1 cellular context compared by ENCODE assay signal in genomic region chr1:44030606-44031050, GRCh38.
A peak's percentile ranks its signal among the peaks of the same experiment; 100 is the strongest.
TF ChIP-seq lines count a peak whose summit lies in the region.

No MANE protein-coding gene starts in this region.

TF ChIP-seq in HepG2, 621 proteins besides CTCF, POLR2A, EP300 and RAD21 (continued from another document and continues in another):
- TF ChIP-seq, protein P1, sequence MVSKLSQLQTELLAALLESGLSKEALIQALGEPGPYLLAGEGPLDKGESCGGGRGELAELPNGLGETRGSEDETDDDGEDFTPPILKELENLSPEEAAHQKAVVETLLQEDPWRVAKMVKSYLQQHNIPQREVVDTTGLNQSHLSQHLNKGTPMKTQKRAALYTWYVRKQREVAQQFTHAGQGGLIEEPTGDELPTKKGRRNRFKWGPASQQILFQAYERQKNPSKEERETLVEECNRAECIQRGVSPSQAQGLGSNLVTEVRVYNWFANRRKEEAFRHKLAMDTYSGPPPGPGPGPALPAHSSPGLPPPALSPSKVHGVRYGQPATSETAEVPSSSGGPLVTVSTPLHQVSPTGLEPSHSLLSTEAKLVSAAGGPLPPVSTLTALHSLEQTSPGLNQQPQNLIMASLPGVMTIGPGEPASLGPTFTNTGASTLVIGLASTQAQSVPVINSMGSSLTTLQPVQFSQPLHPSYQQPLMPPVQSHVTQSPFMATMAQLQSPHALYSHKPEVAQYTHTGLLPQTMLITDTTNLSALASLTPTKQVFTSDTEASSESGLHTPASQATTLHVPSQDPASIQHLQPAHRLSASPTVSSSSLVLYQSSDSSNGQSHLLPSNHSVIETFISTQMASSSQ (IDR thresholded peaks at IDR 0.05; ENCODE audit: low read depth), result no peak
- TF ChIP-seq, protein P1 (CRISPR knock-in tag; IDR thresholded peaks at IDR 0.05; ENCODE audit: borderline replicate concordance), result peak; percentile 1; the same call in 1 of the 2 replicates
- TF ChIP-seq MBNL3 (CRISPR knock-in tag; conservative IDR thresholded peaks at IDR 0.05), result no peak
- TF ChIP-seq HES4 (CRISPR knock-in tag; IDR thresholded peaks at IDR 0.05; ENCODE audit: borderline replicate concordance), result no peak
- TF ChIP-seq ZNF570 (CRISPR knock-in tag; IDR thresholded peaks at IDR 0.05; ENCODE audit: borderline replicate concordance), result no peak
- TF ChIP-seq ELK4 (CRISPR knock-in tag; IDR thresholded peaks at IDR 0.05; ENCODE audit: borderline replicate concordance), result no peak
- TF ChIP-seq, protein P2, sequence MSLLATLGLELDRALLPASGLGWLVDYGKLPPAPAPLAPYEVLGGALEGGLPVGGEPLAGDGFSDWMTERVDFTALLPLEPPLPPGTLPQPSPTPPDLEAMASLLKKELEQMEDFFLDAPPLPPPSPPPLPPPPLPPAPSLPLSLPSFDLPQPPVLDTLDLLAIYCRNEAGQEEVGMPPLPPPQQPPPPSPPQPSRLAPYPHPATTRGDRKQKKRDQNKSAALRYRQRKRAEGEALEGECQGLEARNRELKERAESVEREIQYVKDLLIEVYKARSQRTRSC (CRISPR knock-in tag; IDR thresholded peaks at IDR 0.05; ENCODE audit: low read depth), result no peak
- TF ChIP-seq ZNF432 (CRISPR knock-in tag; IDR thresholded peaks at IDR 0.05; ENCODE audit: borderline replicate concordance), result no peak
- 0 out of 2 replicates have a peak, but pooled peaks have one; percentile 2 for TF ChIP-seq NFKB2 (CRISPR knock-in tag; IDR thresholded peaks at IDR 0.05; ENCODE audit: borderline replicate concordance)
- no peak for TF ChIP-seq ZNF556 (CRISPR knock-in tag; IDR thresholded peaks at IDR 0.05; ENCODE audit: borderline replicate concordance)
- TF ChIP-seq ZMAT5 (CRISPR knock-in tag; IDR thresholded peaks at IDR 0.05; ENCODE audit: borderline replicate concordance, low read depth), result no peak
- TF ChIP-seq PHF8 (CRISPR knock-in tag; IDR thresholded peaks at IDR 0.05), result peak; percentile 23; the same call in 1 of the 2 replicates
- TF ChIP-seq GATAD1 (CRISPR knock-in tag; IDR thresholded peaks at IDR 0.05), result no peak
- no peak for TF ChIP-seq ZNF446 (CRISPR knock-in tag; IDR thresholded peaks at IDR 0.05)
- no peak for TF ChIP-seq FOXC1 (CRISPR knock-in tag; IDR thresholded peaks at IDR 0.05; ENCODE audit: borderline replicate concordance)
- TF ChIP-seq CREB1 (IDR thresholded peaks at IDR 0.05), result no peak
- TF ChIP-seq CREB1 (CRISPR knock-in tag; IDR thresholded peaks at IDR 0.05), result no peak
- TF ChIP-seq, protein P3, sequence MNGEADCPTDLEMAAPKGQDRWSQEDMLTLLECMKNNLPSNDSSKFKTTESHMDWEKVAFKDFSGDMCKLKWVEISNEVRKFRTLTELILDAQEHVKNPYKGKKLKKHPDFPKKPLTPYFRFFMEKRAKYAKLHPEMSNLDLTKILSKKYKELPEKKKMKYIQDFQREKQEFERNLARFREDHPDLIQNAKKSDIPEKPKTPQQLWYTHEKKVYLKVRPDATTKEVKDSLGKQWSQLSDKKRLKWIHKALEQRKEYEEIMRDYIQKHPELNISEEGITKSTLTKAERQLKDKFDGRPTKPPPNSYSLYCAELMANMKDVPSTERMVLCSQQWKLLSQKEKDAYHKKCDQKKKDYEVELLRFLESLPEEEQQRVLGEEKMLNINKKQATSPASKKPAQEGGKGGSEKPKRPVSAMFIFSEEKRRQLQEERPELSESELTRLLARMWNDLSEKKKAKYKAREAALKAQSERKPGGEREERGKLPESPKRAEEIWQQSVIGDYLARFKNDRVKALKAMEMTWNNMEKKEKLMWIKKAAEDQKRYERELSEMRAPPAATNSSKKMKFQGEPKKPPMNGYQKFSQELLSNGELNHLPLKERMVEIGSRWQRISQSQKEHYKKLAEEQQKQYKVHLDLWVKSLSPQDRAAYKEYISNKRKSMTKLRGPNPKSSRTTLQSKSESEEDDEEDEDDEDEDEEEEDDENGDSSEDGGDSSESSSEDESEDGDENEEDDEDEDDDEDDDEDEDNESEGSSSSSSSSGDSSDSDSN (CRISPR knock-in tag; IDR thresholded peaks at IDR 0.05), result peak; percentile 76
- TF ChIP-seq NFKBIZ (CRISPR knock-in tag; IDR thresholded peaks at IDR 0.05), result no peak
- TF ChIP-seq ZNF670 (CRISPR knock-in tag; IDR thresholded peaks at IDR 0.05; ENCODE audit: borderline replicate concordance), result 0 out of 2 replicates have a peak, but pooled peaks have one; percentile 7
- TF ChIP-seq, protein P4, sequence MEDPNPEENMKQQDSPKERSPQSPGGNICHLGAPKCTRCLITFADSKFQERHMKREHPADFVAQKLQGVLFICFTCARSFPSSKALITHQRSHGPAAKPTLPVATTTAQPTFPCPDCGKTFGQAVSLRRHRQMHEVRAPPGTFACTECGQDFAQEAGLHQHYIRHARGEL (CRISPR knock-in tag; IDR thresholded peaks at IDR 0.05), result peak; percentile 94; the same call in 1 of the 2 replicates
- TF ChIP-seq, protein P5, sequence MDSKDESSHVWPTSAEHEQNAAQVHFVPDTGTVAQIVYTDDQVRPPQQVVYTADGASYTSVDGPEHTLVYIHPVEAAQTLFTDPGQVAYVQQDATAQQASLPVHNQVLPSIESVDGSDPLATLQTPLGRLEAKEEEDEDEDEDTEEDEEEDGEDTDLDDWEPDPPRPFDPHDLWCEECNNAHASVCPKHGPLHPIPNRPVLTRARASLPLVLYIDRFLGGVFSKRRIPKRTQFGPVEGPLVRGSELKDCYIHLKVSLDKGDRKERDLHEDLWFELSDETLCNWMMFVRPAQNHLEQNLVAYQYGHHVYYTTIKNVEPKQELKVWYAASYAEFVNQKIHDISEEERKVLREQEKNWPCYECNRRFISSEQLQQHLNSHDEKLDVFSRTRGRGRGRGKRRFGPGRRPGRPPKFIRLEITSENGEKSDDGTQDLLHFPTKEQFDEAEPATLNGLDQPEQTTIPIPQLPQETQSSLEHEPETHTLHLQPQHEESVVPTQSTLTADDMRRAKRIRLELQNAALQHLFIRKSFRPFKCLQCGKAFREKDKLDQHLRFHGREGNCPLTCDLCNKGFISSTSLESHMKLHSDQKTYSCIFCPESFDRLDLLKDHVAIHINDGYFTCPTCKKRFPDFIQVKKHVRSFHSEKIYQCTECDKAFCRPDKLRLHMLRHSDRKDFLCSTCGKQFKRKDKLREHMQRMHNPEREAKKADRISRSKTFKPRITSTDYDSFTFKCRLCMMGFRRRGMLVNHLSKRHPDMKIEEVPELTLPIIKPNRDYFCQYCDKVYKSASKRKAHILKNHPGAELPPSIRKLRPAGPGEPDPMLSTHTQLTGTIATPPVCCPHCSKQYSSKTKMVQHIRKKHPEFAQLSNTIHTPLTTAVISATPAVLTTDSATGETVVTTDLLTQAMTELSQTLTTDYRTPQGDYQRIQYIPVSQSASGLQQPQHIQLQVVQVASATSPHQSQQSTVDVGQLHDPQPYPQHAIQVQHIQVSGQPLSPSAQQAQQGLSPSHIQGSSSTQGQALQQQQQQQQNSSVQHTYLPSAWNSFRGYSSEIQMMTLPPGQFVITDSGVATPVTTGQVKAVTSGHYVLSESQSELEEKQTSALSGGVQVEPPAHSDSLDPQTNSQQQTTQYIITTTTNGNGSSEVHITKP (CRISPR knock-in tag; IDR thresholded peaks at IDR 0.05; ENCODE audit: low read depth), result no peak
- TF ChIP-seq HOXA7 (CRISPR knock-in tag; IDR thresholded peaks at IDR 0.05), result no peak
- TF ChIP-seq GMEB2 (CRISPR knock-in tag; IDR thresholded peaks at IDR 0.05; ENCODE audit: low read depth), result no peak
- no peak for TF ChIP-seq ZNF737 (CRISPR knock-in tag; IDR thresholded peaks at IDR 0.05; ENCODE audit: borderline replicate concordance)
- TF ChIP-seq SNAPC2 (CRISPR knock-in tag; IDR thresholded peaks at IDR 0.05), result no peak
- no peak for TF ChIP-seq ZNF83 (CRISPR knock-in tag; IDR thresholded peaks at IDR 0.05; ENCODE audit: borderline replicate concordance)
- no peak for TF ChIP-seq DZIP1 (CRISPR knock-in tag; IDR thresholded peaks at IDR 0.05)
- TF ChIP-seq DNMT3B (CRISPR knock-in tag; conservative IDR thresholded peaks at IDR 0.05), result no peak
- TF ChIP-seq FOSL1 (CRISPR knock-in tag; IDR thresholded peaks at IDR 0.05; ENCODE audit: borderline replicate concordance), result no peak
- no peak for TF ChIP-seq ZBTB1 (CRISPR knock-in tag; IDR thresholded peaks at IDR 0.05; ENCODE audit: borderline replicate concordance)
- TF ChIP-seq ZNF550 (CRISPR knock-in tag; IDR thresholded peaks at IDR 0.05; ENCODE audit: borderline replicate concordance), result no peak
- TF ChIP-seq ZNF546 (CRISPR knock-in tag; conservative IDR thresholded peaks at IDR 0.05), result no peak
- TF ChIP-seq MLLT10 (CRISPR knock-in tag; IDR thresholded peaks at IDR 0.05), result no peak
- TF ChIP-seq, protein P6, sequence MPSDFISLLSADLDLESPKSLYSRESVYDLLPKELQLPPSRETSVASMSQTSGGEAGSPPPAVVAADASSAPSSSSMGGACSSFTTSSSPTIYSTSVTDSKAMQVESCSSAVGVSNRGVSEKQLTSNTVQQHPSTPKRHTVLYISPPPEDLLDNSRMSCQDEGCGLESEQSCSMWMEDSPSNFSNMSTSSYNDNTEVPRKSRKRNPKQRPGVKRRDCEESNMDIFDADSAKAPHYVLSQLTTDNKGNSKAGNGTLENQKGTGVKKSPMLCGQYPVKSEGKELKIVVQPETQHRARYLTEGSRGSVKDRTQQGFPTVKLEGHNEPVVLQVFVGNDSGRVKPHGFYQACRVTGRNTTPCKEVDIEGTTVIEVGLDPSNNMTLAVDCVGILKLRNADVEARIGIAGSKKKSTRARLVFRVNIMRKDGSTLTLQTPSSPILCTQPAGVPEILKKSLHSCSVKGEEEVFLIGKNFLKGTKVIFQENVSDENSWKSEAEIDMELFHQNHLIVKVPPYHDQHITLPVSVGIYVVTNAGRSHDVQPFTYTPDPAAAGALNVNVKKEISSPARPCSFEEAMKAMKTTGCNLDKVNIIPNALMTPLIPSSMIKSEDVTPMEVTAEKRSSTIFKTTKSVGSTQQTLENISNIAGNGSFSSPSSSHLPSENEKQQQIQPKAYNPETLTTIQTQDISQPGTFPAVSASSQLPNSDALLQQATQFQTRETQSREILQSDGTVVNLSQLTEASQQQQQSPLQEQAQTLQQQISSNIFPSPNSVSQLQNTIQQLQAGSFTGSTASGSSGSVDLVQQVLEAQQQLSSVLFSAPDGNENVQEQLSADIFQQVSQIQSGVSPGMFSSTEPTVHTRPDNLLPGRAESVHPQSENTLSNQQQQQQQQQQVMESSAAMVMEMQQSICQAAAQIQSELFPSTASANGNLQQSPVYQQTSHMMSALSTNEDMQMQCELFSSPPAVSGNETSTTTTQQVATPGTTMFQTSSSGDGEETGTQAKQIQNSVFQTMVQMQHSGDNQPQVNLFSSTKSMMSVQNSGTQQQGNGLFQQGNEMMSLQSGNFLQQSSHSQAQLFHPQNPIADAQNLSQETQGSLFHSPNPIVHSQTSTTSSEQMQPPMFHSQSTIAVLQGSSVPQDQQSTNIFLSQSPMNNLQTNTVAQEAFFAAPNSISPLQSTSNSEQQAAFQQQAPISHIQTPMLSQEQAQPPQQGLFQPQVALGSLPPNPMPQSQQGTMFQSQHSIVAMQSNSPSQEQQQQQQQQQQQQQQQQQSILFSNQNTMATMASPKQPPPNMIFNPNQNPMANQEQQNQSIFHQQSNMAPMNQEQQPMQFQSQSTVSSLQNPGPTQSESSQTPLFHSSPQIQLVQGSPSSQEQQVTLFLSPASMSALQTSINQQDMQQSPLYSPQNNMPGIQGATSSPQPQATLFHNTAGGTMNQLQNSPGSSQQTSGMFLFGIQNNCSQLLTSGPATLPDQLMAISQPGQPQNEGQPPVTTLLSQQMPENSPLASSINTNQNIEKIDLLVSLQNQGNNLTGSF (CRISPR knock-in tag; IDR thresholded peaks at IDR 0.05), result no peak
- TF ChIP-seq RFXANK (CRISPR knock-in tag; IDR thresholded peaks at IDR 0.05), result no peak
- no peak for TF ChIP-seq ZNF343 (CRISPR knock-in tag; IDR thresholded peaks at IDR 0.05)
